ENCODE assay signal across 17 cellular contexts in the genomic region with DNA sequence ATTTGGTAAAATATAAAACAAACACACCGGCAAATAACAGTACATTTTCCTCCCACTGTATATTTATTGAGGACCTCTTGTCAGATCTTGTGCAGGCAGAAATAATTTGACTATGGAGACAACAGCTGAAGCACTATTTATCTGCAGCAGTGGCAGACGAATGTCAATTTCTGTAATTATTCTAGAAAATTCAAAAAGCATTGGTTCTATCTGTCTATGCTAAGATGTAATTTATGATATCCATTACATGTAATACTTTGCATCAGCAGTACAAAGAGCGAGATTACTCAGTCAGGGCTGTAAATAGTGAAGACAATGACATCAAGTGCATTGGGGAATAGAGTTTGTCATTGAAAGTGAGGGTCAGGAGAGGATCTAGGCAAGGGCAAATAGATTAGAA.
DNase-seq lines count a peak whose midpoint lies in the region; ATAC-seq and TF ChIP-seq lines count a peak whose summit lies in the region.
"Had no signal": no experiment of that assay in that cellular context is flagged by ENCODE, and none has a peak within 500 bp of the region (broad histone marks: within the 10 kb centered on the region; RNA-seq: fewer than 3 reads in every experiment).

No MANE protein-coding gene starts in this region.

- no peak for ATAC-seq in activated naive CD8-positive, alpha-beta T cell treated with anti-CD3 and anti-CD28 coated beads, Interleukin-2, amount 50 U/mL, for 24 hours
- ATAC-seq in activated T-helper 17 cell treated with anti-CD3 and anti-CD28 coated beads, Interleukin-2, amount 50 U/mL, for 72 hours (replicated peaks), result no peak
- ATAC-seq: SK-N-SH treated with all-trans-retinoic acid at 6 μM for 48 hours, T-helper 17 cell had no signal

- no peak overlapping the region for H3K4me3 Mint-ChIP-seq in glutamatergic neuron (ENCODE audit: unreplicated experiment)
- no peak overlapping the region for H3K4me3 Mint-ChIP-seq in activated naive CD8-positive, alpha-beta T cell treated with anti-CD3 and anti-CD28 coated beads, Interleukin-2, amount 50 U/mL, for 24 hours
- H3K4me3 Mint-ChIP-seq in activated T-helper 17 cell treated with anti-CD3 and anti-CD28 coated beads, Interleukin-2, amount 50 U/mL, for 72 hours, result no peak overlapping the region
- H3K4me3 Mint-ChIP-seq: CD4-positive, CD25-positive, alpha-beta regulatory T cell; T-helper 17 cell had no signal

- peak overlapping the region; percentile 36 for H3K27ac Mint-ChIP-seq in glutamatergic neuron (ENCODE audit: unreplicated experiment)
- H3K27ac Mint-ChIP-seq in activated naive CD8-positive, alpha-beta T cell treated with anti-CD3 and anti-CD28 coated beads, Interleukin-2, amount 50 U/mL, for 24 hours, result no peak overlapping the region
- no peak overlapping the region for H3K27ac Mint-ChIP-seq in activated T-helper 17 cell treated with anti-CD3 and anti-CD28 coated beads, Interleukin-2, amount 50 U/mL, for 72 hours
- H3K27ac Mint-ChIP-seq: CD4-positive, CD25-positive, alpha-beta regulatory T cell; T-helper 17 cell had no signal

- no peak for TF ChIP-seq CTCF in glutamatergic neuron (IDR thresholded peaks at IDR 0.05; ENCODE audit: partially characterized antibody, unreplicated experiment)

- DNase-seq in DMS153 (lab: John Stamatoyannopoulos, UW) (peak; percentile 31), NCI-H1417 (lab: John Stamatoyannopoulos, UW) (peak in 2 of 3 experiments; percentile 1 to 72), NCI-H526 (lab: John Stamatoyannopoulos, UW) (peak; percentile 57 to 67), glutamatergic neuron (no peak), germinal center (ENCODE audit: low spot score) (no peak)
- DNase-seq in activated naive CD8-positive, alpha-beta T cell treated with anti-CD3 and anti-CD28 coated beads, Interleukin-2, amount 50 U/mL, for 24 hours, result no peak
- DNase-seq: Caco-2; CD4-positive, CD25-positive, alpha-beta regulatory T cell; DMS79 treated with DMSO at 0.1 percent for 48 hours; GF-D8; NCI-H1048; NCI-H1694; NCI-H2081; NCI-H524; T-helper 17 cell had no signal

- H3K9me3 Mint-ChIP-seq in glutamatergic neuron (ENCODE audit: unreplicated experiment), result no peaks in the 10 kb centered on the region
- peaks cover 4% of the 10 kb centered on the region for H3K9me3 Mint-ChIP-seq in activated naive CD8-positive, alpha-beta T cell treated with anti-CD3 and anti-CD28 coated beads, Interleukin-2, amount 50 U/mL, for 24 hours
- H3K9me3 Mint-ChIP-seq in activated T-helper 17 cell treated with anti-CD3 and anti-CD28 coated beads, Interleukin-2, amount 50 U/mL, for 72 hours, result peaks cover 7% of the 10 kb centered on the region

- no peaks in the 10 kb centered on the region for H3K36me3 Mint-ChIP-seq in glutamatergic neuron (ENCODE audit: unreplicated experiment)
- H3K36me3 Mint-ChIP-seq in activated naive CD8-positive, alpha-beta T cell treated with anti-CD3 and anti-CD28 coated beads, Interleukin-2, amount 50 U/mL, for 24 hours (ENCODE audit: low read depth), result no peaks in the 10 kb centered on the region
- H3K36me3 Mint-ChIP-seq in activated T-helper 17 cell treated with anti-CD3 and anti-CD28 coated beads, Interleukin-2, amount 50 U/mL, for 72 hours (ENCODE audit: low read depth), result no peaks in the 10 kb centered on the region
- H3K36me3 Mint-ChIP-seq: CD4-positive, CD25-positive, alpha-beta regulatory T cell had no signal

- H3K4me1 Mint-ChIP-seq in glutamatergic neuron (ENCODE audit: low read depth, unreplicated experiment), result peaks cover 18% of the 10 kb centered on the region
- no peaks in the 10 kb centered on the region for H3K4me1 Mint-ChIP-seq in activated naive CD8-positive, alpha-beta T cell treated with anti-CD3 and anti-CD28 coated beads, Interleukin-2, amount 50 U/mL, for 24 hours
- no peaks in the 10 kb centered on the region for H3K4me1 Mint-ChIP-seq in activated T-helper 17 cell treated with anti-CD3 and anti-CD28 coated beads, Interleukin-2, amount 50 U/mL, for 72 hours
- H3K4me1 Mint-ChIP-seq: CD4-positive, CD25-positive, alpha-beta regulatory T cell; T-helper 17 cell had no signal

- H3K27me3 Mint-ChIP-seq in glutamatergic neuron (ENCODE audit: unreplicated experiment), result peaks cover 3% of the 10 kb centered on the region
- H3K27me3 Mint-ChIP-seq in activated naive CD8-positive, alpha-beta T cell treated with anti-CD3 and anti-CD28 coated beads, Interleukin-2, amount 50 U/mL, for 24 hours, result no peaks in the 10 kb centered on the region
- no peaks in the 10 kb centered on the region for H3K27me3 Mint-ChIP-seq in activated T-helper 17 cell treated with anti-CD3 and anti-CD28 coated beads, Interleukin-2, amount 50 U/mL, for 72 hours
- H3K27me3 Mint-ChIP-seq: CD4-positive, CD25-positive, alpha-beta regulatory T cell; T-helper 17 cell had no signal

Comparison
In these comparisons a context has a peak if more than half of its experiments do, and no peak if none do; other contexts are left out.
1. DNase-seq: peak in DMS153 (single experiment), NCI-H1417 (2 of 3) and NCI-H526 (2 of 2); none in glutamatergic neuron (single experiment), activated naive CD8-positive, alpha-beta T cell treated with anti-CD3 and anti-CD28 coated beads, Interleukin-2, amount 50 U/mL, for 24 hours (single experiment) and germinal center (single experiment).